Comparison of ENCODE assay signal across 8 cellular contexts in the genomic region with DNA sequence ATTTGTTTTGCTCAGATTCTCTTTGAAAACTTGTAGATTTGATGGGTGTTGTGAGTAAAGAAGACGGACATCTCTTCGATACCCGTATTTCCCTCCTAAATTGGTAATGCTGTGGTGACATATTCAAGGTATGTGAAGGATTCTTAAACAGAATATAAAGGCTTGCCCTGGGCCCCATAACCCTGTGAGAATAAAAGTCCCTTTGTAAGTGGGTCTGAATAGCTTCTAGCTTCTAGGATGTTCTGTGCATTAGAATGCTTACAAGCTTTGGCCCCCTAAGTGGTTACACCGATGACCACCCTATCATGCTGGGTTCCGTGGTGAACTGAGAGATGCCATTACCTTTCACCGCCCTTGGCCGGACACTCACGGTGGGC. TPM values are rescaled to one million over a fixed set of nuclear protein-coding genes. Genes with fewer than 3 reads are reported as not detected.
DNase-seq lines count a peak whose midpoint lies in the region; ATAC-seq, FAIRE-seq and TF ChIP-seq lines count a peak whose summit lies in the region.

No MANE protein-coding gene starts in this region.

- WGBS in A549 (ENCODE audit: missing lambda C conversion rate): 25% methylated on average over 5 of the region's 8 CpGs
- WGBS in lung, 2 donors: 18 to 38% methylated on average over 8 of the region's 8 CpGs
- 21% methylated on average over 8 of the region's 8 CpGs for WGBS in urinary bladder

- H3K27me3 ChIP-seq in lung (ENCODE audit: control insufficient read depth, insufficient read depth): no peaks in the 10 kb centered on the region

- H3K4me3 ChIP-seq in A549: peak overlapping the region; percentile 79
- H3K4me3 ChIP-seq in astrocyte of the cerebellum (ENCODE audit: low read depth, low read length): peak overlapping the region; percentile 96
- H3K4me3 ChIP-seq in lung: peak overlapping the region; percentile 93
- H3K4me3 ChIP-seq in urinary bladder (ENCODE audit: low read depth, low read length): peak overlapping the region; percentile 74

- no peak for TF ChIP-seq POLR2A in A549 (IDR thresholded peaks at IDR 0.05; ENCODE audit: low read length)

- no peak for TF ChIP-seq RAD21 in A549 (conservative IDR thresholded peaks at IDR 0.05 in 1 of 2, IDR thresholded peaks at IDR 0.05 in 1 of 2)

- peak overlapping the region; percentile 92 for H3K27ac Mint-ChIP-seq in HFFc6

- peak overlapping the region; percentile 78 for H3K4me2 ChIP-seq in A549

- no peaks in the 10 kb centered on the region for H3K9me3 ChIP-seq in A549
- H3K9me3 ChIP-seq in lung (ENCODE audit: control insufficient read depth in 2 of 2, insufficient read depth in 1 of 2, low read length in 1 of 2): no peaks in the 10 kb centered on the region

- H3K4me1 ChIP-seq in A549: peaks cover 4% of the 10 kb centered on the region; the same call in 2 of the 3 replicates
- H3K4me1 ChIP-seq in lung (ENCODE audit: control insufficient read depth in 2 of 2, insufficient read depth in 2 of 2, low read length in 2 of 2): peaks cover 0 to under 1% of the 10 kb centered on the region in 2 donors
- H3K4me1 ChIP-seq in urinary bladder (ENCODE audit: insufficient read depth): no peaks in the 10 kb centered on the region

- H3K27ac ChIP-seq in A549 (peak overlapping the region; percentile 85 to 98), lung (ENCODE audit: low read depth in 1 of 2, low read length in 1 of 2) (peak overlapping the region; percentile 78), urinary bladder (ENCODE audit: low read depth) (peak overlapping the region; percentile 81)

- DNase-seq in A549 (ENCODE audit: low read depth in 1 of 2, low spot score in 1 of 2) (no peak), HFFc6 (no peak), astrocyte of the cerebellum (ENCODE audit: low read depth) (no peak), lung (ENCODE audit: low spot score) (no peak), cerebellum (ENCODE audit: low spot score) (no peak)

- CTCF ChIA-PET in A549 (lab: Yijun Ruan, JAX): interaction anchor here (1.1 to 1.7 kb wide), 2 partner anchors 15 to 29 kb away, joined by 3 to 5 read pairs; no protein-coding TSS in a partner anchor

- H3K36me3 ChIP-seq in lung (ENCODE audit: control insufficient read depth in 2 of 2, insufficient read depth in 2 of 2, low read length in 2 of 2): peaks cover 0 to 6% of the 10 kb centered on the region in 2 donors
- H3K36me3 ChIP-seq in urinary bladder (ENCODE audit: insufficient read depth): peaks cover 2% of the 10 kb centered on the region

- ATAC-seq in A549 (no peak; a peak in 1 of 6 replicates), lung (ENCODE audit: insufficient read depth, low FRiP score) (no peak), GM19463 (IDR thresholded peaks at IDR 0.05; ENCODE audit: unreplicated experiment) (no peak)
- ATAC-seq in activated CD4-positive, CD25-positive, alpha-beta regulatory T cell treated with anti-CD3 and anti-CD28 coated beads, Interleukin-2, amount 50 U/mL, for 24 hours: no peak

- TF ChIP-seq EP300 in A549 (IDR thresholded peaks at IDR 0.05): no peak

- peaks cover 7% of the 10 kb centered on the region for H3K36me3 Mint-ChIP-seq in HFFc6 (ENCODE audit: low read depth)

- FAIRE-seq in A549 (lab: Jason Lieb, UNC): no peak

- peaks cover 2% of the 10 kb centered on the region for H3K27me3 Mint-ChIP-seq in HFFc6 (ENCODE audit: insufficient read depth)

- TF ChIP-seq CTCF in A549 (IDR thresholded peaks at IDR 0.05) (no peak), HFFc6 (IDR thresholded peaks at IDR 0.05) (no peak), astrocyte of the cerebellum (IDR thresholded peaks at IDR 0.05; ENCODE audit: low read depth, low read length, missing control alignments) (no peak), lung (IDR thresholded peaks at IDR 0.05; ENCODE audit: control extremely low read depth, extremely low read depth) (no peak)

- peak overlapping the region; percentile 96 for H3K4me3 Mint-ChIP-seq in HFFc6

- POLR2A ChIA-PET in A549 (lab: Yijun Ruan, JAX): interaction anchor here (0.7 to 1.6 kb wide), 7 partner anchors 43 to 293 kb away, joined by 3 to 9 read pairs (median 5); a partner anchor contains a TSS

- H3K9me3 Mint-ChIP-seq in HFFc6: no peaks in the 10 kb centered on the region

- H3K4me1 Mint-ChIP-seq in HFFc6 (ENCODE audit: low read depth): peaks cover 30% of the 10 kb centered on the region

- in situ Hi-C loops in astrocyte of the cerebellum (cut with HindIII; ENCODE audit: low sequenced_read_pairs): no loop called here

TF ChIP-seq in A549, 52 proteins besides CTCF, POLR2A, EP300 and RAD21:
- TF ChIP-seq POLR2AphosphoS2 (conservative IDR thresholded peaks at IDR 0.05; ENCODE audit: low read length) (no peak), PHF8 (IDR thresholded peaks at IDR 0.05; ENCODE audit: borderline replicate concordance, low read depth) (no peak)
TF ChIP-seq in A549: peak in this region for 0.

RNA-seq across cellular contexts. Expression of a gene that starts 0.6 kb away (rescaled TPM):
- 9.3 and 9.5 TPM in 2 replicates for polyA plus RNA-seq in A549 (2011; rRNA removed)
- 1.1 and 1.2 TPM in 2 replicates for polyA plus RNA-seq in A549 (2012; cell fraction: cytosol; rRNA removed)
- 0.76 and 1.1 TPM in 2 replicates for polyA plus RNA-seq in A549 (2012; cell fraction: nucleus; rRNA removed)
- polyA plus RNA-seq in A549 (2017; fragmentation: RNase III; extraction: RNeasy Plus Mini Kit Qiagen cat#74134 plus additional on column Dnase treatment): 6.3 to 6.7 TPM (median 6.6 TPM) in 3 replicates
- 8.2 and 8.3 TPM in 2 replicates for polyA minus RNA-seq in A549 (2011; rRNA and poly(A)+ RNA removed)
- total RNA-seq in HFFc6 (2021; fragmentation: NEBNext Ultra II Directional; extraction: Animal tissue kit (Norgen Biotek cat#: 25700)): 10 to 100 TPM; 26.9 to 37.0 (median 33.8) TPM
- total RNA-seq in lung: 10 to 100 TPM; 24.4 to 51.0 TPM
- polyA plus RNA-seq in lung: 1 to 10 TPM; 6.1 to 7.7 TPM
- 51.5 TPM for total RNA-seq in urinary bladder
- 8.0 TPM for polyA plus RNA-seq in urinary bladder
- total RNA-seq in cerebellum: 39.1 TPM
